ENCODE assay signal across 5 cellular contexts in genomic region chr7:128912709-128913495, GRCh38. TPM values are rescaled to one million over a fixed set of nuclear protein-coding genes. Genes with fewer than 3 reads are reported as not detected.
"Had no signal": no experiment of that assay in that cellular context is flagged by ENCODE, and none has a peak within 500 bp of the region (broad histone marks: within the 10 kb centered on the region; RNA-seq: fewer than 3 reads in every experiment).

No MANE protein-coding gene starts in this region.

RNA-seq across cellular contexts. Expression of gene KCP, which starts 2.4 kb away (rescaled TPM):
- total RNA-seq: activated CD4-positive, alpha-beta T cell treated with anti-CD3 and anti-CD28 coated beads for 36 hours; activated naive CD4-positive, alpha-beta T cell treated with anti-CD3 and anti-CD28 coated beads for 36 hours; activated T-helper 2 cell treated with anti-CD3 and anti-CD28 coated beads, Interferon-gamma antibody, Interleukin-2, Interleukin-4, amounts not matched to agents 10 μg/mL and 5 μg/mL and 100 μg/mL, durations not matched to agents 14 hours and 24 hours and 36 hours; SJSA1 had no signal
- polyA plus RNA-seq: SK-N-SH had no signal
